ENCODE assay signal across 9 cellular contexts in genomic region chr11:315516-315994, GRCh38. TPM values are rescaled to one million over a fixed set of nuclear protein-coding genes. Genes with fewer than 3 reads are reported as not detected.
A peak's percentile ranks its signal among the peaks of the same experiment; 100 is the strongest.
DNase-seq lines count a peak whose midpoint lies in the region; ATAC-seq and TF ChIP-seq lines count a peak whose summit lies in the region.
"Had no signal": no experiment of that assay in that cellular context is flagged by ENCODE, and none has a peak within 500 bp of the region (broad histone marks: within the 10 kb centered on the region; RNA-seq: fewer than 3 reads in every experiment).

No MANE protein-coding gene starts in this region.

- H3K9me3 Mint-ChIP-seq in natural killer cell, result no peaks in the 10 kb centered on the region

- no peak overlapping the region for H2AK9ac ChIP-seq in IMR-90 (replicated peaks; ENCODE audit: low read depth, low read length, poor library complexity)

- H4K8ac ChIP-seq in IMR-90 (ENCODE audit: low read depth in 2 of 2, low read length in 2 of 2), result no peak overlapping the region

- H2BK120ac ChIP-seq in IMR-90 (ENCODE audit: low read depth, low read length), result no peak overlapping the region

- H3K79me1 ChIP-seq in IMR-90 (ENCODE audit: low read depth in 1 of 2, low read length in 2 of 2), result peaks cover 5 to 40% of the 10 kb centered on the region in 2 experiments; a peak in 3 of 4 replicates

- H2AFZ ChIP-seq in ACC112 (ENCODE audit: low read length, unreplicated experiment) (no peak overlapping the region), IMR-90 (replicated peaks; ENCODE audit: low read length, poor library complexity) (no peak overlapping the region)

- no peak overlapping the region for H3K56ac ChIP-seq in IMR-90 (ENCODE audit: extremely low read depth, insufficient read depth, low read length)

- no peak overlapping the region for H2BK15ac ChIP-seq in IMR-90 (ENCODE audit: low read depth, low read length)

- no peaks in the 10 kb centered on the region for H3K36me3 Mint-ChIP-seq in natural killer cell

- H3K18ac ChIP-seq in IMR-90 (ENCODE audit: low read depth, low read length), result no peak overlapping the region

- H3K4me3 Mint-ChIP-seq in natural killer cell, result peak overlapping the region; percentile 97

- H3K4me1 ChIP-seq in ACC112 (ENCODE audit: control insufficient read depth, insufficient read depth, low read length, unreplicated experiment) (peaks cover 22% of the 10 kb centered on the region), IMR-90 (ENCODE audit: control insufficient read depth, insufficient read depth, low read length) (peaks cover 21% of the 10 kb centered on the region), ectodermal cell (ENCODE audit: control insufficient read depth, insufficient read depth, low read length) (peaks cover 39% of the 10 kb centered on the region)

- peak overlapping the region; percentile 71 for H3K23ac ChIP-seq in IMR-90 (ENCODE audit: low read depth, low read length)

- ATAC-seq in IMR-90 (ENCODE audit: low read depth) (no peak), natural killer cell (no peak), HG02840 (IDR thresholded peaks at IDR 0.05; ENCODE audit: low FRiP score, unreplicated experiment) (no peak)

- POLR2A ChIA-PET in IMR-90 (lab: Charles Lee; ENCODE audit: unreplicated experiment), result no interaction called here

- peak overlapping the region; percentile 62 for H3K4me2 ChIP-seq in IMR-90 (ENCODE audit: low read depth, low read length)

- peak overlapping the region; percentile 98 to 99 for H3K27ac Mint-ChIP-seq in natural killer cell

- H3K27me3 Mint-ChIP-seq in natural killer cell (ENCODE audit: low read depth in 2 of 2), result no peaks in the 10 kb centered on the region

- peak overlapping the region; percentile 91 for H3K27ac ChIP-seq in ACC112 (ENCODE audit: low read depth, low read length)
- no peak overlapping the region for H3K27ac ChIP-seq in IMR-90 (ENCODE audit: insufficient read depth, low read length)
- no peak overlapping the region for H3K27ac ChIP-seq in ectodermal cell (ENCODE audit: insufficient read depth, low read depth, low read length, poor library complexity, severe bottlenecking)

- H4K20me1 ChIP-seq in IMR-90 (ENCODE audit: insufficient read depth, low read length), result peaks cover 10% of the 10 kb centered on the region; the same call in 1 of the 2 replicates

- CTCF ChIA-PET in IMR-90 (lab: Yijun Ruan, JAX), result no interaction called here

- DNase-seq in IMR-90 (no peak), natural killer cell (no peak), activated gamma-delta T cell treated with Interleukin-2 at 50 U/mL for 16 hours (no peak), MV-4-11 (lab: John Stamatoyannopoulos, UW) (no peak), erythroblast (lab: John Stamatoyannopoulos, UW) (no peak)

- H3K14ac ChIP-seq in IMR-90 (replicated peaks; ENCODE audit: low read depth, low read length), result no peak overlapping the region

- 0 out of 2 replicates have a peak, but pooled peaks cover 3% of the 10 kb centered on the region for H3K9me1 ChIP-seq in IMR-90 (ENCODE audit: insufficient read depth, low read length)

- H2BK20ac ChIP-seq in IMR-90 (ENCODE audit: low read depth, low read length), result no peak overlapping the region

- WGBS in IMR-90 (ENCODE audit: extremely low coverage in 2 of 2, insufficient read length in 1 of 2), 2 experiments, result 68% methylated on average over 12 of the region's 32 CpGs; no CpG with 5 or more reads in 1 of the 2 experiments
- 9 to 11% methylated on average over 32 of the region's 32 CpGs for WGBS in ectodermal cell, 2 experiments

- TF ChIP-seq CTCF in IMR-90 (conservative IDR thresholded peaks at IDR 0.05; ENCODE audit: low read depth, low read length), result no peak
- TF ChIP-seq CTCF in natural killer cell (IDR thresholded peaks at IDR 0.05), result no peak

- H2BK5ac ChIP-seq in IMR-90 (ENCODE audit: low read depth, low read length, poor library complexity, severe bottlenecking), result no peak overlapping the region

- H3K4me1 Mint-ChIP-seq in natural killer cell, result peaks cover 58 to 59% of the 10 kb centered on the region in 2 donors

- H3K4me3 ChIP-seq in ACC112 (ENCODE audit: low read depth, low read length), result peak overlapping the region; percentile 85
- H3K4me3 ChIP-seq in IMR-90 (ENCODE audit: insufficient read depth, low read depth, low read length), result peak overlapping the region; percentile 15
- H3K4me3 ChIP-seq in ectodermal cell (ENCODE audit: insufficient read depth, low read depth, low read length), result peak overlapping the region; percentile 26

- BruUV-seq in IMR-90 (replicated peaks; lab: Mats Ljungman, UMichigan), result no TSS peak

- peak overlapping the region; percentile 63 for H2AK5ac ChIP-seq in IMR-90 (ENCODE audit: low read depth, low read length)

- no peak overlapping the region for H4K91ac ChIP-seq in IMR-90 (ENCODE audit: insufficient read depth, low read depth, low read length)

- H3K9me3 ChIP-seq in IMR-90 (ENCODE audit: control insufficient read depth, insufficient read depth, low read length), result no peaks in the 10 kb centered on the region
- H3K9me3 ChIP-seq in ectodermal cell (ENCODE audit: control insufficient read depth, low read length), result no peaks in the 10 kb centered on the region

- no peak overlapping the region for H4K5ac ChIP-seq in IMR-90 (ENCODE audit: low read depth, low read length)

- peaks cover 73% of the 10 kb centered on the region for H3K79me2 ChIP-seq in ACC112 (ENCODE audit: control insufficient read depth, insufficient read depth, low read length, unreplicated experiment)

- H3K36me3 ChIP-seq in ACC112 (ENCODE audit: insufficient read depth, low read length) (peaks cover 22% of the 10 kb centered on the region; the same call in 1 of the 2 replicates), IMR-90 (ENCODE audit: control insufficient read depth, insufficient read depth, low read length) (peaks cover 6% of the 10 kb centered on the region; the same call in 1 of the 2 replicates), ectodermal cell (ENCODE audit: control insufficient read depth, insufficient read depth, low read length) (no peaks in the 10 kb centered on the region)

- intact Hi-C loops in IMR-90 (cut with micrococcal nuclease), result no loop called here
- intact Hi-C loops in natural killer cell (cut with micrococcal nuclease), result no loop called here

- TF ChIP-seq RAD21 in IMR-90 (IDR thresholded peaks at IDR 0.05; ENCODE audit: low read length), result no peak

- in situ Hi-C loops in IMR-90 (cut with MboI; ENCODE audit: low sequenced_read_pairs), result no loop called here

- TF ChIP-seq POLR2A in IMR-90 (IDR thresholded peaks at IDR 0.05; ENCODE audit: low read depth, low read length) (no peak), erythroblast (IDR thresholded peaks at IDR 0.05; ENCODE audit: low read length) (no peak)

- H3K27me3 ChIP-seq in ACC112 (ENCODE audit: insufficient read depth, low read length) (no peaks in the 10 kb centered on the region), IMR-90 (ENCODE audit: control insufficient read depth, insufficient read depth, low read length) (no peaks in the 10 kb centered on the region), ectodermal cell (ENCODE audit: control insufficient read depth, insufficient read depth, low read length, poor library complexity, severe bottlenecking) (peaks cover 57% of the 10 kb centered on the region)

- H3K4ac ChIP-seq in IMR-90 (ENCODE audit: low read depth, low read length), result no peak overlapping the region

- H3K9ac ChIP-seq in IMR-90 (ENCODE audit: low read depth, low read length), result peak overlapping the region; percentile 29; the same call in 1 of the 2 replicates

- dilution Hi-C loops in IMR-90 (cut with HindIII; ENCODE audit: low sequenced_read_pairs, unreplicated experiment), result no loop called here

TF ChIP-seq in IMR-90, 13 proteins besides CTCF, POLR2A, EP300 and RAD21 (continues in another document):
- TF ChIP-seq RCOR1 (IDR thresholded peaks at IDR 0.05; ENCODE audit: insufficient replicate concordance, low read length), result no peak
- no peak for TF ChIP-seq MAZ (IDR thresholded peaks at IDR 0.05; ENCODE audit: borderline replicate concordance, low read depth, low read length)

RNA-seq across cellular contexts. Expression of gene IFITM1, which starts 1.7 kb away (rescaled TPM):
- total RNA-seq in IMR-90 (2012; rRNA removed) (14.4 and 24.2 TPM in 2 replicates), natural killer cell (100 to 1,000 TPM; 540 to 809 (median 710) TPM)
- 67.5 and 68.9 TPM in 2 replicates for polyA plus RNA-seq in IMR-90 (2012; rRNA removed)
- 54.7 and 163 TPM in 2 replicates for polyA plus RNA-seq in IMR-90 (2012; cell fraction: cytosol; rRNA removed)
- polyA plus RNA-seq in IMR-90 (2012; cell fraction: nucleus; rRNA removed; ENCODE audit: low replicate concordance), result 25.1 and 28.0 TPM in 2 replicates
- 30.5 TPM for polyA plus RNA-seq in ectodermal cell (2013, experiment 1 of 4)
- polyA plus RNA-seq in ectodermal cell (2013, experiment 2 of 4), result 32.4 TPM
- 43.7 TPM for polyA plus RNA-seq in ectodermal cell (2013, experiment 3 of 4)
- 50.2 TPM for polyA plus RNA-seq in ectodermal cell (2013, experiment 4 of 4)

RNA-seq across cellular contexts. Expression of gene IFITM3, which starts 5.1 kb away (rescaled TPM):
- total RNA-seq in IMR-90 (2012; rRNA removed) (40.9 and 52.5 TPM in 2 replicates), natural killer cell (100 to 1,000 TPM in 1 of 3 donors, 10 to 100 TPM in 2; 64.0 to 165 (median 93.6) TPM)
- polyA plus RNA-seq in IMR-90 (2012; rRNA removed), result 906 and 1,008 TPM in 2 replicates
- polyA plus RNA-seq in IMR-90 (2012; cell fraction: cytosol; rRNA removed), result 803 and 1,768 TPM in 2 replicates
- polyA plus RNA-seq in IMR-90 (2012; cell fraction: nucleus; rRNA removed; ENCODE audit: low replicate concordance), result 153 and 347 TPM in 2 replicates
- 171 TPM for polyA plus RNA-seq in ectodermal cell (2013, experiment 1 of 4)
- 166 TPM for polyA plus RNA-seq in ectodermal cell (2013, experiment 2 of 4)
- 147 TPM for polyA plus RNA-seq in ectodermal cell (2013, experiment 3 of 4)
- polyA plus RNA-seq in ectodermal cell (2013, experiment 4 of 4), result 167 TPM

RNA-seq across cellular contexts. Expression of gene IFITM2, which starts 7.9 kb away (rescaled TPM):
- total RNA-seq in IMR-90 (2012; rRNA removed) (26.4 and 31.2 TPM in 2 replicates), natural killer cell (1,000 to 10,000 TPM; 1,080 to 1,421 (median 1,273) TPM)
- 564 and 600 TPM in 2 replicates for polyA plus RNA-seq in IMR-90 (2012; rRNA removed)
- polyA plus RNA-seq in IMR-90 (2012; cell fraction: cytosol; rRNA removed), result 588 and 1,067 TPM in 2 replicates
- polyA plus RNA-seq in IMR-90 (2012; cell fraction: nucleus; rRNA removed; ENCODE audit: low replicate concordance), result 95.2 and 139 TPM in 2 replicates
- polyA plus RNA-seq in ectodermal cell (2013, experiment 1 of 4), result 108 TPM
- 103 TPM for polyA plus RNA-seq in ectodermal cell (2013, experiment 2 of 4)
- polyA plus RNA-seq in ectodermal cell (2013, experiment 3 of 4), result 96.5 TPM
- polyA plus RNA-seq in ectodermal cell (2013, experiment 4 of 4), result 114 TPM

RNA-seq across cellular contexts. Expression of gene IFITM5, which starts 16.2 kb away (rescaled TPM):
- total RNA-seq in IMR-90 (2012; rRNA removed) (not detected in 2 replicates), natural killer cell (not detected)
- not detected in 2 replicates for polyA plus RNA-seq in IMR-90 (2012; rRNA removed)
- not detected in 2 replicates for polyA plus RNA-seq in IMR-90 (2012; cell fraction: cytosol; rRNA removed)
- not detected in 2 replicates for polyA plus RNA-seq in IMR-90 (2012; cell fraction: nucleus; rRNA removed; ENCODE audit: low replicate concordance)
- polyA plus RNA-seq in ectodermal cell (2013, experiment 1 of 4), result not detected
- polyA plus RNA-seq in ectodermal cell (2013, experiment 2 of 4), result not detected
- polyA plus RNA-seq in ectodermal cell (2013, experiment 3 of 4), result not detected
- polyA plus RNA-seq in ectodermal cell (2013, experiment 4 of 4), result not detected
- total RNA-seq: temporal lobe had no signal

RNA-seq across cellular contexts. Expression of gene PGGHG, which starts 26.6 kb away (rescaled TPM):
- total RNA-seq in IMR-90 (2012; rRNA removed), result 1.4 and 1.8 TPM in 2 replicates
- polyA plus RNA-seq in IMR-90 (2012; rRNA removed), result 16.2 and 17.0 TPM in 2 replicates
- polyA plus RNA-seq in IMR-90 (2012; cell fraction: cytosol; rRNA removed), result 2.1 and 3.3 TPM in 2 replicates
- 170 and 305 TPM in 2 replicates for polyA plus RNA-seq in IMR-90 (2012; cell fraction: nucleus; rRNA removed; ENCODE audit: low replicate concordance)
- polyA plus RNA-seq in ectodermal cell (2013, experiment 1 of 4), result 19.2 TPM
- 21.6 TPM for polyA plus RNA-seq in ectodermal cell (2013, experiment 2 of 4)
- 19.4 TPM for polyA plus RNA-seq in ectodermal cell (2013, experiment 3 of 4)
- polyA plus RNA-seq in ectodermal cell (2013, experiment 4 of 4), result 24.1 TPM
- 100 to 1,000 TPM; 130 to 237 (median 153) TPM for total RNA-seq in natural killer cell

Comparison
In these comparisons a context has a peak if more than half of its experiments do, and no peak if none do; other contexts are left out.
1. H3K4me3 ChIP-seq: peak in every context shown above with its lines; median percentile 85 in ACC112; 26 in ectodermal cell; 15 in IMR-90.
2. RNA of gene IFITM1, which starts 1.7 kb away (total RNA-seq): 540 to 809 TPM in natural killer cell; 14.4 to 24.2 TPM in IMR-90; every median in the first group is over 10 times any median in the second.
3. RNA of gene IFITM2, which starts 7.9 kb away (total RNA-seq): 1,080 to 1,421 TPM in natural killer cell; 26.4 to 31.2 TPM in IMR-90; every median in the first group is over 10 times any median in the second.